In genomic region chr9:137265496-137266161, GRCh38 we compare ENCODE assay signal across 24 cellular contexts. TPM values are rescaled to one million over a fixed set of nuclear protein-coding genes. Genes with fewer than 3 reads are reported as not detected.
DNase-seq lines count a peak whose midpoint lies in the region; ATAC-seq, FAIRE-seq and TF ChIP-seq lines count a peak whose summit lies in the region.
"Had no signal": no experiment of that assay in that cellular context is flagged by ENCODE, and none has a peak within 500 bp of the region (broad histone marks: within the 10 kb centered on the region; RNA-seq: fewer than 3 reads in every experiment).

No MANE protein-coding gene starts in this region.

- H3K79me2 ChIP-seq in H1 (ENCODE audit: control insufficient read depth in 1 of 2, insufficient read depth in 2 of 2, low read length in 2 of 2): no peaks in the 10 kb centered on the region

- intact Hi-C loops in mucosa of descending colon (cut with DNase I, micrococcal nuclease): no loop called here

- H3K27ac ChIP-seq in C4-2B (peak overlapping the region; percentile 9), H1 (ENCODE audit: low read depth, low read length) (no peak overlapping the region)
- H3K27ac ChIP-seq: Peyer's patch, SJSA1 had no signal

- no peak overlapping the region for H3K18ac ChIP-seq in H1 (ENCODE audit: extremely low read depth, low read length)

- H3K9me3 ChIP-seq in H1 (ENCODE audit: insufficient read depth in 2 of 2, low read depth in 1 of 2, low read length in 1 of 2) (no peaks in the 10 kb centered on the region), mucosa of descending colon (no peaks in the 10 kb centered on the region)
- H3K9me3 ChIP-seq: BLaER1 treated with 17β-estradiol and CSF1 and Interleukin-3, amounts not matched to agents 10 nM and 100 nM; Peyer's patch; SJSA1 had no signal

- CTCF ChIA-PET in H1 (lab: Charles Lee; ENCODE audit: partially characterized antibody): interaction anchor here (1.7 to 2.6 kb wide), 4 partner anchors 8 to 29 kb away, joined by 4 to 11 read pairs (median 6); no protein-coding TSS in a partner anchor

- H3K9ac ChIP-seq in H1 (replicated peaks in 1 of 4; ENCODE audit: extremely low read depth in 1 of 4, low read depth in 3 of 4, low read length in 3 of 4): no peak overlapping the region

- H3K23me2 ChIP-seq in H1 (ENCODE audit: low read depth, low read length): no peaks in the 10 kb centered on the region

- H4K91ac ChIP-seq in H1 (replicated peaks; ENCODE audit: insufficient read length, low read length): no peak overlapping the region

- no peak for TF ChIP-seq RAD21 in H1 (IDR thresholded peaks at IDR 0.05 in 1 of 2, conservative IDR thresholded peaks at IDR 0.05 in 1 of 2; ENCODE audit: low read depth in 2 of 2, low read length in 2 of 2)

- peaks cover 21 to 38% of the 10 kb centered on the region in 2 donors for H3K4me1 Mint-ChIP-seq in stimulated activated naive B cell treated with anti-CD40 and anti-IgM and Interleukin-4, amounts not matched to agents 10 μg/mL and 1 μg/mL and 100 μg/mL, for 72 hours

- no peaks in the 10 kb centered on the region for H3K27me3 ChIP-seq in H1 (replicated peaks in 1 of 4; ENCODE audit: control insufficient read depth in 3 of 4, extremely low read depth in 1 of 4, insufficient read depth in 3 of 4, low read length in 3 of 4)
- H3K27me3 ChIP-seq: BLaER1 treated with 17β-estradiol and CSF1 and Interleukin-3, amounts not matched to agents 10 nM and 100 nM; Peyer's patch; SJSA1 had no signal

- TF ChIP-seq CTCF in C4-2B (conservative IDR thresholded peaks at IDR 0.05) (no peak), H1 (IDR thresholded peaks at IDR 0.05; ENCODE audit: control extremely low read depth in 1 of 3, insufficient read depth in 1 of 3, low read depth in 1 of 3, low read length in 3 of 3) (no peak), mucosa of descending colon (IDR thresholded peaks at IDR 0.05) (no peak)

- no peak overlapping the region for H2AK5ac ChIP-seq in H1 (ENCODE audit: low read depth, low read length)

- POLR2A ChIA-PET in H1 (lab: Charles Lee; ENCODE audit: partially characterized antibody): interaction anchor here (1.2 to 69.9 kb wide), 3 partner anchors 9 to 136 kb away, joined by 3 to 1462 read pairs (median 1462); partner anchors contain the start of genes CYSRT1, NDOR1, NELFB and RNF208

- H3K27ac Mint-ChIP-seq in stimulated activated naive B cell treated with anti-CD40 and anti-IgM and Interleukin-4, amounts not matched to agents 10 μg/mL and 1 μg/mL and 100 μg/mL, for 72 hours: peak overlapping the region; percentile 59
- H3K27ac Mint-ChIP-seq: CD8-positive, alpha-beta T cell had no signal

- H3K23ac ChIP-seq in H1 (ENCODE audit: insufficient read length): no peak overlapping the region

- H2BK20ac ChIP-seq in H1 (ENCODE audit: low read length): 0 out of 2 replicates have a peak overlapping the region, but pooled peaks have one; percentile 32

- no peaks in the 10 kb centered on the region for H3K27me3 Mint-ChIP-seq in stimulated activated naive B cell treated with anti-CD40 and anti-IgM and Interleukin-4, amounts not matched to agents 10 μg/mL and 1 μg/mL and 100 μg/mL, for 72 hours

- H4K5ac ChIP-seq in H1 (ENCODE audit: insufficient read length, low read depth, low read length): no peak overlapping the region

- FAIRE-seq in H1 (lab: Jason Lieb, UNC): no peak
- FAIRE-seq: H54, HTR-8/SVneo had no signal

- no peak overlapping the region for H3K4ac ChIP-seq in H1 (replicated peaks; ENCODE audit: insufficient read length, low read depth, low read length)

- no peak overlapping the region for H2BK12ac ChIP-seq in H1 (ENCODE audit: low read depth, low read length)

- no peak overlapping the region for H3K4me3 ChIP-seq in H1 (ENCODE audit: extremely low read depth in 1 of 4, insufficient read depth in 2 of 4, low read depth in 3 of 4, low read length in 4 of 4)
- no peak overlapping the region for H3K4me3 ChIP-seq in mucosa of descending colon
- H3K4me3 ChIP-seq: BLaER1 treated with 17β-estradiol and CSF1 and Interleukin-3, amounts not matched to agents 10 nM and 100 nM; Peyer's patch; SJSA1 had no signal

- no peak overlapping the region for H2AFZ ChIP-seq in H1 (ENCODE audit: low read length)

- H3K14ac ChIP-seq in H1 (ENCODE audit: insufficient read length): no peak overlapping the region

- H3K4me2 ChIP-seq in H1 (ENCODE audit: insufficient read depth in 1 of 2, low read depth in 2 of 2, low read length in 2 of 2): no peak overlapping the region

- H3K79me1 ChIP-seq in H1 (ENCODE audit: low read depth, low read length): no peaks in the 10 kb centered on the region

- H2BK120ac ChIP-seq in H1 (replicated peaks; ENCODE audit: low read depth, low read length): no peak overlapping the region

- no peak overlapping the region for H2BK5ac ChIP-seq in H1 (ENCODE audit: low read depth, low read length)

- ATAC-seq in stimulated activated naive B cell treated with anti-CD40 and anti-IgM and Interleukin-4, amounts not matched to agents 10 μg/mL and 1 μg/mL and 100 μg/mL, for 72 hours (replicated peaks): no peak
- no peak for ATAC-seq in HG02678 (IDR thresholded peaks at IDR 0.05; ENCODE audit: unreplicated experiment)
- no peak for ATAC-seq in mucosa of descending colon
- ATAC-seq: CD8-positive, alpha-beta T cell; Right ventricle myocardium inferior had no signal

- H2BK15ac ChIP-seq in H1 (ENCODE audit: low read length): no peak overlapping the region

- no peak overlapping the region for H3K4me3 Mint-ChIP-seq in stimulated activated naive B cell treated with anti-CD40 and anti-IgM and Interleukin-4, amounts not matched to agents 10 μg/mL and 1 μg/mL and 100 μg/mL, for 72 hours
- H3K4me3 Mint-ChIP-seq: CD8-positive, alpha-beta T cell had no signal

- no peak for DNase-seq in H1 (ENCODE audit: low read depth in 1 of 2, low spot score in 2 of 2)
- DNase-seq in mesenteric fat pad (ENCODE audit: low spot score): peak; percentile 85
- no peak for DNase-seq in stimulated activated naive B cell treated with anti-CD40 and anti-IgM and Interleukin-4, amounts not matched to agents 10 μg/mL and 1 μg/mL and 100 μg/mL, for 72 hours
- DNase-seq in mucosa of descending colon: no peak
- no peak for DNase-seq in DMS79 treated with DMSO at 0.1 percent for 48 hours (lab: John Stamatoyannopoulos, UW)
- DNase-seq: CD8-positive, alpha-beta T cell; GDM1; IMR-90; NCI-H1105; NCI-H146; NCI-H2029; NCI-H226; NCI-H524; NCI-H82; Peyer's patch; T-helper 1 cell had no signal

- H3K4me1 ChIP-seq in H1 (replicated peaks in 1 of 4; ENCODE audit: control insufficient read depth in 3 of 4, insufficient read depth in 4 of 4, low read length in 3 of 4) (no peaks in the 10 kb centered on the region), mucosa of descending colon (ENCODE audit: low read depth) (peaks cover 22% of the 10 kb centered on the region)

- H4K8ac ChIP-seq in H1 (ENCODE audit: extremely low read depth, insufficient read depth, low read length): peak overlapping the region; percentile 25; the same call in 1 of the 2 replicates

- H4K20me1 ChIP-seq in H1 (replicated peaks in 1 of 2; ENCODE audit: control insufficient read depth in 1 of 2, insufficient read depth in 2 of 2, low read length in 2 of 2): peaks cover 0 to 10% of the 10 kb centered on the region in 2 experiments

- H3K56ac ChIP-seq in H1 (replicated peaks; ENCODE audit: insufficient read length, low read depth, low read length): no peak overlapping the region

- no peaks in the 10 kb centered on the region for H3K9me3 Mint-ChIP-seq in stimulated activated naive B cell treated with anti-CD40 and anti-IgM and Interleukin-4, amounts not matched to agents 10 μg/mL and 1 μg/mL and 100 μg/mL, for 72 hours
- H3K9me3 Mint-ChIP-seq: CD8-positive, alpha-beta T cell had no signal

- TF ChIP-seq EP300 in H1 (IDR thresholded peaks at IDR 0.05; ENCODE audit: borderline replicate concordance in 1 of 2, low read depth in 2 of 2, low read length in 2 of 2): no peak

- H3K36me3 Mint-ChIP-seq in stimulated activated naive B cell treated with anti-CD40 and anti-IgM and Interleukin-4, amounts not matched to agents 10 μg/mL and 1 μg/mL and 100 μg/mL, for 72 hours: peaks cover 43 to 53% of the 10 kb centered on the region in 2 donors

- 91% methylated on average over 25 of the region's 29 CpGs; no CpG with 5 or more reads in 1 of the 2 experiments for WGBS in H1 (ENCODE audit: extremely low coverage in 1 of 2, insufficient coverage in 1 of 2, insufficient read length in 1 of 2, insufficient replicate concordance in 2 of 2, low coverage in 1 of 2, low lambda C conversion rate in 2 of 2, missing lambda C conversion rate in 1 of 2), 2 experiments

- H3K36me3 ChIP-seq in H1 (ENCODE audit: control insufficient read depth in 2 of 4, insufficient read depth in 4 of 4, low read length in 3 of 4) (peaks cover 6 to 37% (median 20%) of the 10 kb centered on the region in 4 experiments), mucosa of descending colon (ENCODE audit: low read depth) (peaks cover 3% of the 10 kb centered on the region)

- no peak for TF ChIP-seq POLR2A in H1 (IDR thresholded peaks at IDR 0.05; ENCODE audit: control extremely low read depth in 1 of 2, low read depth in 2 of 2, low read length in 2 of 2)

RNA-seq across cellular contexts. Expression of gene NELFB, which starts 10.5 kb away (rescaled TPM):
- total RNA-seq in H1 (2021; fragmentation: NEBNext Ultra II Directional; extraction: Animal tissue kit (Norgen Biotek cat#: 25700)): 70.8 and 78.0 TPM in 2 replicates
- 57.6 and 86.5 TPM in 2 replicates for polyA plus RNA-seq in H1 (2011; rRNA removed)
- polyA plus RNA-seq in H1 (2011; cell fraction: cytosol; rRNA removed): 76.0 TPM
- 88.6 TPM for polyA plus RNA-seq in H1 (2011; cell fraction: nucleus; rRNA removed)
- polyA plus RNA-seq in H1 (2012, experiment 1 of 2): 60.2 to 87.1 TPM (median 80.4 TPM) in 4 replicates
- 79.8 TPM for polyA plus RNA-seq in H1 (2012, experiment 2 of 2)
- 37.9 TPM for polyA plus RNA-seq in H1 (2013, experiment 1 of 2)
- 37.5 TPM for polyA plus RNA-seq in H1 (2013, experiment 2 of 2)
- polyA minus RNA-seq in H1 (2011; rRNA and poly(A)+ RNA removed): 38.7 and 47.9 TPM in 2 replicates
- polyA minus RNA-seq in H1 (2011; cell fraction: cytosol; rRNA and poly(A)+ RNA removed): 49.8 TPM
- 27.2 TPM for polyA minus RNA-seq in H1 (2011; cell fraction: nucleus; rRNA and poly(A)+ RNA removed)
- total RNA-seq in mesenteric fat pad (39.2 TPM), mucosa of descending colon (10 to 100 TPM; 52.9 to 66.2 (median 60.5) TPM)

RNA-seq across cellular contexts. Expression of gene TOR4A, which starts 11.9 kb away (rescaled TPM):
- 9.2 and 9.3 TPM in 2 replicates for total RNA-seq in H1 (2021; fragmentation: NEBNext Ultra II Directional; extraction: Animal tissue kit (Norgen Biotek cat#: 25700))
- 8.4 and 11.4 TPM in 2 replicates for polyA plus RNA-seq in H1 (2011; rRNA removed)
- polyA plus RNA-seq in H1 (2011; cell fraction: cytosol; rRNA removed): 6.6 TPM
- polyA plus RNA-seq in H1 (2011; cell fraction: nucleus; rRNA removed): 11.1 TPM
- polyA plus RNA-seq in H1 (2012, experiment 1 of 2): 3.5 to 6.6 TPM (median 5.8 TPM) in 4 replicates
- polyA plus RNA-seq in H1 (2012, experiment 2 of 2): 5.1 TPM
- polyA plus RNA-seq in H1 (2013, experiment 1 of 2): 12.1 TPM
- polyA plus RNA-seq in H1 (2013, experiment 2 of 2): 12.3 TPM
- 2.7 TPM in 2 replicates for polyA minus RNA-seq in H1 (2011; rRNA and poly(A)+ RNA removed)
- 10.6 TPM for polyA minus RNA-seq in H1 (2011; cell fraction: cytosol; rRNA and poly(A)+ RNA removed)
- polyA minus RNA-seq in H1 (2011; cell fraction: nucleus; rRNA and poly(A)+ RNA removed): 9.7 TPM
- total RNA-seq in mesenteric fat pad (9.2 TPM), mucosa of descending colon (10 to 100 TPM; 23.3 to 48.6 (median 45.3) TPM)

RNA-seq across cellular contexts. Expression of gene STPG3, which starts 14.5 kb away (rescaled TPM):
- not detected in 2 replicates for total RNA-seq in H1 (2021; fragmentation: NEBNext Ultra II Directional; extraction: Animal tissue kit (Norgen Biotek cat#: 25700))
- polyA plus RNA-seq in H1 (2011; rRNA removed): 0.14 TPM in 1 of 2 replicates, not detected in the other
- polyA plus RNA-seq in H1 (2011; cell fraction: cytosol; rRNA removed): not detected
- polyA plus RNA-seq in H1 (2011; cell fraction: nucleus; rRNA removed): 0.43 TPM
- polyA plus RNA-seq in H1 (2012, experiment 1 of 2): 0.42 to 0.67 TPM (median 0.61 TPM) in 3 of 4 replicates, not detected in the other
- polyA plus RNA-seq in H1 (2012, experiment 2 of 2): 0.30 TPM
- polyA plus RNA-seq in H1 (2013, experiment 1 of 2): 0.06 TPM
- not detected for polyA plus RNA-seq in H1 (2013, experiment 2 of 2)
- polyA minus RNA-seq in H1 (2011; rRNA and poly(A)+ RNA removed): not detected in 2 replicates
- polyA minus RNA-seq in H1 (2011; cell fraction: cytosol; rRNA and poly(A)+ RNA removed): not detected
- polyA minus RNA-seq in H1 (2011; cell fraction: nucleus; rRNA and poly(A)+ RNA removed): not detected
- not detected for total RNA-seq in mesenteric fat pad
- total RNA-seq in mucosa of descending colon: not detected
- total RNA-seq: IMR-90, Peyer's patch, SJSA1 had no signal
- polyA plus RNA-seq: IMR-90 had no signal

RNA-seq across cellular contexts. Expression of gene TUBB4B, which starts 24.5 kb away (rescaled TPM):
- 307 and 311 TPM in 2 replicates for total RNA-seq in H1 (2021; fragmentation: NEBNext Ultra II Directional; extraction: Animal tissue kit (Norgen Biotek cat#: 25700))
- polyA plus RNA-seq in H1 (2011; rRNA removed): 280 and 342 TPM in 2 replicates
- polyA plus RNA-seq in H1 (2011; cell fraction: cytosol; rRNA removed): 348 TPM
- polyA plus RNA-seq in H1 (2011; cell fraction: nucleus; rRNA removed): 340 TPM
- polyA plus RNA-seq in H1 (2012, experiment 1 of 2): 226 to 351 TPM (median 341 TPM) in 4 replicates
- polyA plus RNA-seq in H1 (2012, experiment 2 of 2): 349 TPM
- polyA plus RNA-seq in H1 (2013, experiment 1 of 2): 214 TPM
- polyA plus RNA-seq in H1 (2013, experiment 2 of 2): 205 TPM
- polyA minus RNA-seq in H1 (2011; rRNA and poly(A)+ RNA removed): 150 and 158 TPM in 2 replicates
- 145 TPM for polyA minus RNA-seq in H1 (2011; cell fraction: cytosol; rRNA and poly(A)+ RNA removed)
- 92.9 TPM for polyA minus RNA-seq in H1 (2011; cell fraction: nucleus; rRNA and poly(A)+ RNA removed)
- total RNA-seq in mesenteric fat pad (298 TPM), mucosa of descending colon (100 to 1,000 TPM; 286 to 379 (median 332) TPM)

RNA-seq across cellular contexts. Expression of gene SLC34A3, which starts 34.9 kb away (rescaled TPM):
- not detected in 2 replicates for total RNA-seq in H1 (2021; fragmentation: NEBNext Ultra II Directional; extraction: Animal tissue kit (Norgen Biotek cat#: 25700))
- 0.06 and 0.08 TPM in 2 replicates for polyA plus RNA-seq in H1 (2011; rRNA removed)
- polyA plus RNA-seq in H1 (2011; cell fraction: cytosol; rRNA removed): 0.09 TPM
- polyA plus RNA-seq in H1 (2011; cell fraction: nucleus; rRNA removed): 0.33 TPM
- polyA plus RNA-seq in H1 (2012, experiment 1 of 2): 0.13 to 0.22 TPM (median 0.19 TPM) in 3 of 4 replicates, not detected in the other
- polyA plus RNA-seq in H1 (2012, experiment 2 of 2): not detected
- polyA plus RNA-seq in H1 (2013, experiment 1 of 2): 0.04 TPM
- 0.07 TPM for polyA plus RNA-seq in H1 (2013, experiment 2 of 2)
- not detected in 2 replicates for polyA minus RNA-seq in H1 (2011; rRNA and poly(A)+ RNA removed)
- not detected for polyA minus RNA-seq in H1 (2011; cell fraction: cytosol; rRNA and poly(A)+ RNA removed)
- not detected for polyA minus RNA-seq in H1 (2011; cell fraction: nucleus; rRNA and poly(A)+ RNA removed)
- total RNA-seq in mesenteric fat pad (not detected), mucosa of descending colon (not detected)
- total RNA-seq: CD8-positive, alpha-beta T cell; IMR-90; OCI-LY7; Right ventricle myocardium inferior; SJSA1 had no signal
- polyA plus RNA-seq: IMR-90 had no signal
